In the genomic region with DNA sequence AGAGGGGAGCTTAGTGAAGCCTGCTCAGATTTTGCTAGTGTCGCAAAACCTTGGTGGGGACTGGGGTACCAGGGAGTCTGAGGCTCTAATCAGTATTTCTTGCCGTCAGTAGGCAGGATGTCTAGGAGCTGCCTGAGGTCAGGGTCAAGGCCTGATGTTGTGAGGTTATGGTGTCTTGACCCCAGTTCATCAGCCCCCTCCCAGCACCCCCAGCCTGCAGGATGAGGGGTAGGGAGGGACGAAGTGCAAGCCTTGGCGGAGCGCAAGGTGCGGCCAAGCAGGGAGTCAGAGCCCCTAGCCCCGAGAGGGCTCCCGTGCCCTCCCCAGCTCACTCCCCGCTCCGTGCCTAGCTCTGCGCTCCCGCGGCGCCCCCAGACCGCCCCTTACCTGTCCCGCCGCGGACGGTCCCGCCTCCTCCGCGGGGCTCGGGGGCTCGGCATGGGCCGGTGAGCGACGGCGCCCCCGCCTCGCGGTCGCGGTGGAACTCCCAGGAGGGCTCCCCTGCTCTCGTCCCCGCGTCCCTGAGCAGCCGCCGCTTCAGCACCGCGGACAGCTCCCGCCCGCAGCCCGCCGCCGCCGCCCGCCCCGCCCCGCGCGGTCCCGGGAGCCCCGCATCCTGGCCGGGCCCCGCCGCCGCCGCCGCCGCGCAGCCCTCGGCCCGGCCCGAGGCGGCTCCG, we compare ENCODE assay signal across 1 cellular context.
TF ChIP-seq lines count a peak whose summit lies in the region.

No MANE protein-coding gene starts in this region.

TF ChIP-seq in HEK293, 187 proteins besides CTCF, POLR2A, EP300 and RAD21 (continued from another document):
- TF ChIP-seq, protein P1, sequence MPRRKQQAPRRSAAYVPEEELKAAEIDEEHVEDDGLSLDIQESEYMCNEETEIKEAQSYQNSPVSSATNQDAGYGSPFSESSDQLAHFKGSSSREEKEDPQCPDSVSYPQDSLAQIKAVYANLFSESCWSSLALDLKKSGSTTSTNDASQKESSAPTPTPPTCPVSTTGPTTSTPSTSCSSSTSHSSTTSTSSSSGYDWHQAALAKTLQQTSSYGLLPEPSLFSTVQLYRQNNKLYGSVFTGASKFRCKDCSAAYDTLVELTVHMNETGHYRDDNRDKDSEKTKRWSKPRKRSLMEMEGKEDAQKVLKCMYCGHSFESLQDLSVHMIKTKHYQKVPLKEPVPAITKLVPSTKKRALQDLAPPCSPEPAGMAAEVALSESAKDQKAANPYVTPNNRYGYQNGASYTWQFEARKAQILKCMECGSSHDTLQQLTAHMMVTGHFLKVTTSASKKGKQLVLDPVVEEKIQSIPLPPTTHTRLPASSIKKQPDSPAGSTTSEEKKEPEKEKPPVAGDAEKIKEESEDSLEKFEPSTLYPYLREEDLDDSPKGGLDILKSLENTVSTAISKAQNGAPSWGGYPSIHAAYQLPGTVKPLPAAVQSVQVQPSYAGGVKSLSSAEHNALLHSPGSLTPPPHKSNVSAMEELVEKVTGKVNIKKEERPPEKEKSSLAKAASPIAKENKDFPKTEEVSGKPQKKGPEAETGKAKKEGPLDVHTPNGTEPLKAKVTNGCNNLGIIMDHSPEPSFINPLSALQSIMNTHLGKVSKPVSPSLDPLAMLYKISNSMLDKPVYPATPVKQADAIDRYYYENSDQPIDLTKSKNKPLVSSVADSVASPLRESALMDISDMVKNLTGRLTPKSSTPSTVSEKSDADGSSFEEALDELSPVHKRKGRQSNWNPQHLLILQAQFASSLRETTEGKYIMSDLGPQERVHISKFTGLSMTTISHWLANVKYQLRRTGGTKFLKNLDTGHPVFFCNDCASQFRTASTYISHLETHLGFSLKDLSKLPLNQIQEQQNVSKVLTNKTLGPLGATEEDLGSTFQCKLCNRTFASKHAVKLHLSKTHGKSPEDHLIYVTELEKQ (tag by site-specific recombination; IDR thresholded peaks at IDR 0.05; ENCODE audit: borderline replicate concordance) = no peak
- TF ChIP-seq ZNF16 (tag by site-specific recombination; IDR thresholded peaks at IDR 0.05; ENCODE audit: low read depth) (no peak), ZNF561 (tag by site-specific recombination; IDR thresholded peaks at IDR 0.05; ENCODE audit: borderline replicate concordance) (no peak), ZSCAN23 (tag by site-specific recombination; IDR thresholded peaks at IDR 0.05) (no peak), IKZF3 (tag by site-specific recombination; IDR thresholded peaks at IDR 0.05) (no peak)
